ENCODE assay signal across 14 cellular contexts in the genomic region with DNA sequence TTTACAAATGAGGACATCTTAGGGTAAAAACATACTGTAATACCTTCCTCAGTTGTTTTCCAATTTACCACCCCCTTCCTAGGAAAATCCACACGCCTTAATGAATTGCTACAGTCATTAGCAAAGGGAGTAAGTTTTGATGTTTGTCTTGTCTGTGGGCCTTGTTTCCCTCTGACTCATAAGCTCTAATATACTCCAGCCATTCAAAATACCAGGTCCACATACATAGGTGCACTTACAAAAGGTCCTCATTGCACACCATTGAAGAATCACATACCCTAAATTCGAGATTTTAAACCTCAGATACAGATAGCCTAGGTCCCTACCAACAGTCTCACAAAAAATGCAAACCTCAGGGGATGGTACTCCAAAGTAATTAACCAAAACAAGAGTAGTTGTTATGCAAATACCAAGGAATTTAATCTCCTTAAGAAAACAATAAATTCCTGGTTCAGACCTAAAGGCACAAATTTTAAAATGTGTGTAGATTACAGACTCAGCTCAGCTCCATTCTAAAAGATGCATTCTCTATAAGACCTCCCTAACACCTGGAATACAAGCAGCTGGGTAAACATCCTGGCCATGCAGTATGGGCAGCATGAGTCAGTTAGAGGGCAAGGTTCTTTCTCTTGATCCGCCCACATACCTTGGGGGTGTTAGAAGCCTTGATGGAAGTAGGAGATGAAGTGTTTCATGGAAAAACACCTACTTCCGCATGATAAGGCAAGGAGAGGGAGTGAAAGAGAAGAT. TPM values are rescaled to one million over a fixed set of nuclear protein-coding genes. Genes with fewer than 3 reads are reported as not detected.
DNase-seq lines count a peak whose midpoint lies in the region; TF ChIP-seq lines count a peak whose summit lies in the region.
"Had no signal": no experiment of that assay in that cellular context is flagged by ENCODE, and none has a peak within 500 bp of the region (broad histone marks: within the 10 kb centered on the region; RNA-seq: fewer than 3 reads in every experiment).

No MANE protein-coding gene starts in this region.

- H3K36me3 ChIP-seq in MG63 = no peaks in the 10 kb centered on the region
- H3K36me3 ChIP-seq: BLaER1 treated with 17β-estradiol and CSF1 and Interleukin-3, amounts not matched to agents 10 nM and 100 nM had no signal

- no peak overlapping the region for H3K4me3 Mint-ChIP-seq in chondrocyte (ENCODE audit: unreplicated experiment)
- H3K4me3 Mint-ChIP-seq: T-helper 2 cell treated with Interferon-gamma antibody and Interleukin-4, amounts not matched to agents 5 μg/mL and 100 μg/mL, for 36 hours had no signal

- no peaks in the 10 kb centered on the region for H3K9me3 Mint-ChIP-seq in chondrocyte (ENCODE audit: low read depth)
- H3K9me3 Mint-ChIP-seq: activated T-helper 2 cell treated with anti-CD3 and anti-CD28 coated beads, Interferon-gamma antibody, Interleukin-2, Interleukin-4, amounts not matched to agents 10 μg/mL and 5 μg/mL and 100 μg/mL, durations not matched to agents 14 hours and 24 hours and 36 hours; T-helper 2 cell treated with Interferon-gamma antibody and Interleukin-4, amounts not matched to agents 5 μg/mL and 100 μg/mL, for 36 hours had no signal

- H3K27ac Mint-ChIP-seq in chondrocyte (ENCODE audit: unreplicated experiment) = no peak overlapping the region
- H3K27ac Mint-ChIP-seq: activated T-helper 2 cell treated with anti-CD3 and anti-CD28 coated beads, Interferon-gamma antibody, Interleukin-2, Interleukin-4, amounts not matched to agents 10 μg/mL and 5 μg/mL and 100 μg/mL, durations not matched to agents 14 hours and 24 hours and 36 hours; T-helper 2 cell treated with Interferon-gamma antibody and Interleukin-4, amounts not matched to agents 5 μg/mL and 100 μg/mL, for 36 hours had no signal

- TF ChIP-seq CTCF in chondrocyte (IDR thresholded peaks at IDR 0.05) = no peak

- H3K27me3 ChIP-seq in MG63 = no peaks in the 10 kb centered on the region
- H3K27me3 ChIP-seq: dorsolateral prefrontal cortex had no signal

- in situ Hi-C loops in Caki2 (cut with HindIII; ENCODE audit: low pct_unique_long_range_greater_than_20kb, low sequenced_read_pairs) = no loop called here

- H3K36me3 Mint-ChIP-seq in chondrocyte (ENCODE audit: low read depth) = no peaks in the 10 kb centered on the region

- DNase-seq in Caki2 (ENCODE audit: low read depth) = peak; percentile 89
- peak; percentile 13 for DNase-seq in MG63
- DNase-seq in SW480 (ENCODE audit: low spot score) = peak; percentile 95
- peak; percentile 55 for DNase-seq in iris pigment epithelial cell (ENCODE audit: low read depth)
- no peak for DNase-seq in NCI-H446 treated with DMSO at 0.1 percent for 48 hours (lab: John Stamatoyannopoulos, UW)
- DNase-seq in chondrocyte (ENCODE audit: low spot score) = no peak
- DNase-seq in ecto neural progenitor cell (ENCODE audit: low spot score) = no peak
- no peak for DNase-seq in stimulated activated CD8-positive, alpha-beta memory T cell treated with anti-CD3 and anti-CD28 coated beads, Interleukin-4, amount 100 ng/mL, for 48 hours
- DNase-seq: dorsolateral prefrontal cortex, kidney, NCI-H2171 treated with DMSO at 0.1 percent for 48 hours had no signal

- H3K9me3 ChIP-seq in MG63 = no peaks in the 10 kb centered on the region
- H3K9me3 ChIP-seq: BLaER1 treated with 17β-estradiol and CSF1 and Interleukin-3, amounts not matched to agents 10 nM and 100 nM had no signal

- H3K27me3 Mint-ChIP-seq in chondrocyte (ENCODE audit: low read depth) = no peaks in the 10 kb centered on the region

- H3K4me1 Mint-ChIP-seq in chondrocyte (ENCODE audit: low read depth) = peaks cover 9% of the 10 kb centered on the region

- no peak overlapping the region for H3K4me3 ChIP-seq in MG63
- H3K4me3 ChIP-seq: BLaER1 treated with 17β-estradiol and CSF1 and Interleukin-3, amounts not matched to agents 10 nM and 100 nM; dorsolateral prefrontal cortex had no signal

RNA-seq across cellular contexts. Expression of a gene that starts 3.0 kb away (rescaled TPM):
- not detected in 2 replicates for total RNA-seq in Caki2 (2014; rRNA removed; shearing (Covaris generic); ENCODE audit: low replicate concordance)
- not detected in 2 replicates for total RNA-seq in MG63 (2014; rRNA removed; shearing (Covaris generic); ENCODE audit: low replicate concordance)
- total RNA-seq in chondrocyte = not detected in 3 replicates
- total RNA-seq: activated T-helper 2 cell treated with anti-CD3 and anti-CD28 coated beads, Interferon-gamma antibody, Interleukin-2, Interleukin-4, amounts not matched to agents 10 μg/mL and 5 μg/mL and 100 μg/mL, durations not matched to agents 14 hours and 24 hours and 36 hours; dorsolateral prefrontal cortex; kidney had no signal

RNA-seq across cellular contexts. Expression of a gene that starts 38.8 kb away (rescaled TPM):
- not detected in 2 replicates for total RNA-seq in Caki2 (2014; rRNA removed; shearing (Covaris generic); ENCODE audit: low replicate concordance)
- total RNA-seq in MG63 (2014; rRNA removed; shearing (Covaris generic); ENCODE audit: low replicate concordance) = not detected in 2 replicates
- total RNA-seq in chondrocyte = not detected in 3 replicates
- total RNA-seq: activated T-helper 2 cell treated with anti-CD3 and anti-CD28 coated beads, Interferon-gamma antibody, Interleukin-2, Interleukin-4, amounts not matched to agents 10 μg/mL and 5 μg/mL and 100 μg/mL, durations not matched to agents 14 hours and 24 hours and 36 hours; kidney had no signal

RNA-seq across cellular contexts. Expression of a gene that starts 56.8 kb away (rescaled TPM):
- not detected in 2 replicates for total RNA-seq in Caki2 (2014; rRNA removed; shearing (Covaris generic); ENCODE audit: low replicate concordance)
- total RNA-seq in MG63 (2014; rRNA removed; shearing (Covaris generic); ENCODE audit: low replicate concordance) = 0.10 TPM in 1 of 2 replicates, not detected in the other
- total RNA-seq in chondrocyte = not detected in 3 replicates
- total RNA-seq: activated T-helper 2 cell treated with anti-CD3 and anti-CD28 coated beads, Interferon-gamma antibody, Interleukin-2, Interleukin-4, amounts not matched to agents 10 μg/mL and 5 μg/mL and 100 μg/mL, durations not matched to agents 14 hours and 24 hours and 36 hours had no signal

Comparison
In these comparisons a context has a peak if more than half of its experiments do, and no peak if none do; other contexts are left out.
1. DNase-seq: peak in Caki2 (single experiment), MG63 (single experiment), SW480 (single experiment) and iris pigment epithelial cell (single experiment); none in NCI-H446 treated with DMSO at 0.1 percent for 48 hours (single experiment), chondrocyte (single experiment), ecto neural progenitor cell (single experiment) and stimulated activated CD8-positive, alpha-beta memory T cell treated with anti-CD3 and anti-CD28 coated beads, Interleukin-4, amount 100 ng/mL, for 48 hours (single experiment).